19 cellular contexts compared by ENCODE assay signal in the genomic region with DNA sequence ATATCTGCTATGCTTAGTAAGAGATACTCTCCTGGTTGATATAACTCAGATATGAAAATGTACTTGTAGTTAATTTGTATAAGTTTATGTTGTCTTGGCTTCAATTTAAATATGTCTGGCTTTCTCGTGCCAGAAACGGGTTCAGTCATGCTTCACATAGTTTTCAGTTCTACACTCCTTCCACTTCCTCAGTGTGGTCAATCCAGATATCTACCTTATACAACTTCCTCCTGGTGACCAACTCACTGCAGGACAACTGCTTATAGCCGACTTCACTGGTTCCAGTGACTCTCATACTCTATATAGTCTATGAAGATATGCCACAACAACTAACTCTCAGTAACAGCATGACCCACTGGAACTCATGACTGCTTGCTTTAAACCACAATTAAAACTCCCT.
DNase-seq lines count a peak whose midpoint lies in the region; ATAC-seq and TF ChIP-seq lines count a peak whose summit lies in the region.
"Had no signal": no experiment of that assay in that cellular context is flagged by ENCODE, and none has a peak within 500 bp of the region (broad histone marks: within the 10 kb centered on the region; RNA-seq: fewer than 3 reads in every experiment).

No MANE protein-coding gene starts in this region.

- H3K27ac ChIP-seq in foreskin keratinocyte (no peak overlapping the region), lower lobe of right lung (no peak overlapping the region)
- H3K27ac ChIP-seq: thyroid gland had no signal

- intact Hi-C loops in lower lobe of right lung (cut with DNase I): no loop called here

- ATAC-seq in GM19397 (IDR thresholded peaks at IDR 0.05; ENCODE audit: unreplicated experiment): peak; percentile 74
- ATAC-seq in HG02763 (IDR thresholded peaks at IDR 0.05; ENCODE audit: unreplicated experiment): peak; percentile 70
- peak; percentile 56 for ATAC-seq in HG03460 (IDR thresholded peaks at IDR 0.05; ENCODE audit: unreplicated experiment)
- ATAC-seq in foreskin keratinocyte: peak; percentile 41
- no peak for ATAC-seq in lower lobe of right lung

- no peak overlapping the region for H3K4me3 ChIP-seq in lower lobe of right lung
- H3K4me3 ChIP-seq: thyroid gland had no signal

- no peaks in the 10 kb centered on the region for H3K4me1 ChIP-seq in foreskin keratinocyte
- H3K4me1 ChIP-seq in lower lobe of right lung: no peaks in the 10 kb centered on the region
- H3K4me1 ChIP-seq: thyroid gland had no signal

- DNase-seq in foreskin keratinocyte (peak; percentile 24 to 37), lower lobe of right lung (no peak), NCI-H187 treated with DMSO at 0.1 percent for 48 hours (lab: John Stamatoyannopoulos, UW) (no peak)
- DNase-seq in effector CD4-positive, alpha-beta T cell: no peak
- DNase-seq: activated CD4-positive, alpha-beta T cell treated with anti-CD3 and anti-CD28 coated beads for 48 hours; activated naive CD8-positive, alpha-beta T cell treated with anti-CD3 and anti-CD28 coated beads, Interleukin-2, amount 10 ng/mL, durations not matched to agents 7 days and 5 days; activated T-cell treated with anti-CD3 and anti-CD28 coated beads for 4 hours; caudate nucleus; EL; endodermal cell; foreskin fibroblast; NK-92 treated with Interleukin-12 subunit alpha and Interleukin-12 subunit beta, amount 100 ng/mL, for 24 hours; occipital lobe; SIG-M5; stimulated activated CD4-positive, alpha-beta T cell treated with anti-CD3 and anti-CD28 coated beads, Interleukin-4, amount 100 ng/mL, for 1 hour; thyroid gland had no signal

- no peaks in the 10 kb centered on the region for H3K36me3 ChIP-seq in lower lobe of right lung
- H3K36me3 ChIP-seq: thyroid gland had no signal

- no peak for TF ChIP-seq CTCF in foreskin keratinocyte (conservative IDR thresholded peaks at IDR 0.05)
- no peak for TF ChIP-seq CTCF in lower lobe of right lung (IDR thresholded peaks at IDR 0.05)

- H3K27me3 ChIP-seq in foreskin keratinocyte (no peaks in the 10 kb centered on the region), lower lobe of right lung (ENCODE audit: low read depth) (no peaks in the 10 kb centered on the region)
- H3K27me3 ChIP-seq: thyroid gland had no signal

- H3K9me3 ChIP-seq in lower lobe of right lung: no peaks in the 10 kb centered on the region
- H3K9me3 ChIP-seq: thyroid gland had no signal

Comparison
In these comparisons a context has a peak if more than half of its experiments do, and no peak if none do; other contexts are left out.
1. ATAC-seq: peak in GM19397 (single experiment), HG02763 (single experiment), HG03460 (single experiment) and foreskin keratinocyte (single experiment); none in lower lobe of right lung (0 of 2).
2. DNase-seq: peak in foreskin keratinocyte (2 of 2); none in effector CD4-positive, alpha-beta T cell (single experiment), lower lobe of right lung (single experiment) and NCI-H187 treated with DMSO at 0.1 percent for 48 hours (single experiment).